In the genomic region with DNA sequence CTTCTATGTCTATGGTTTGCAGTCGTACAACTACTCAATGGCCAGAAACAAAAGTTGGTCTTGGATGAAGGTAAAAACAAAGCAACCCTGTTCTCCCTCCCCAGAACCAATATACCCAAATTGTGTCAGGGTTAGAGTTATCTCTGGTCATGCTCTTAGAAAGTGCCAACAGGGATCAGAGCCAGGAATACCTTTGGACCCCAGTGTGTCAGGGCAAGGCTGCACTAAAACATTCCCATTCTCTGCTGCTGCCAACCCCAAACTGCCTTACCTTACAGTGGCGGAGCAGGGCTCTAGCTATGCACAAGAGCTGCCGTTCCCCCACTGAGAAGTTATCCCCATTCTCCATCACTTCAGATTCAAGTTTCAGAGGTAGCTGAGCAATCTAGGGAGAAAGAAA, we compare ENCODE assay signal across 8 cellular contexts.
"Had no signal": no experiment of that assay in that cellular context is flagged by ENCODE, and none has a peak within 500 bp of the region (broad histone marks: within the 10 kb centered on the region; RNA-seq: fewer than 3 reads in every experiment).

No MANE protein-coding gene starts in this region.

- H3K4me3 ChIP-seq: GM23248 had no signal

- H3K9ac ChIP-seq: GM23248, KMS-11 had no signal

- DNase-seq: GM23248, GOT3, H9, HCEC 1CT, KBM-7 had no signal

- H3K4me2 ChIP-seq: KMS-11 had no signal

- H2AFZ ChIP-seq: GM23248 had no signal

- H3K27ac ChIP-seq: GM23248, KMS-11 had no signal

- FAIRE-seq: H54, HTR-8/SVneo had no signal
